1 cellular context compared by ENCODE assay signal in genomic region chr1:113859478-113860175, GRCh38.
TF ChIP-seq lines count a peak whose summit lies in the region.

No MANE protein-coding gene starts in this region.

TF ChIP-seq in GM12878, 131 proteins besides CTCF, POLR2A, EP300 and RAD21 (continued from another document and continues in another):
- TF ChIP-seq ZBTB40 (IDR thresholded peaks at IDR 0.05; ENCODE audit: borderline replicate concordance): 0 out of 2 replicates have a peak, but pooled peaks have one; percentile 12
- TF ChIP-seq MYC (IDR thresholded peaks at IDR 0.05; ENCODE audit: insufficient read depth, insufficient read length, insufficient replicate concordance, low read length, severe bottlenecking): no peak
- peak; percentile 22 for TF ChIP-seq SP1 (IDR thresholded peaks at IDR 0.05; ENCODE audit: low read depth, low read length)
- peak; percentile 24 for TF ChIP-seq E2F8 (IDR thresholded peaks at IDR 0.05; ENCODE audit: low read depth, partially characterized antibody)
- TF ChIP-seq, protein P1, sequence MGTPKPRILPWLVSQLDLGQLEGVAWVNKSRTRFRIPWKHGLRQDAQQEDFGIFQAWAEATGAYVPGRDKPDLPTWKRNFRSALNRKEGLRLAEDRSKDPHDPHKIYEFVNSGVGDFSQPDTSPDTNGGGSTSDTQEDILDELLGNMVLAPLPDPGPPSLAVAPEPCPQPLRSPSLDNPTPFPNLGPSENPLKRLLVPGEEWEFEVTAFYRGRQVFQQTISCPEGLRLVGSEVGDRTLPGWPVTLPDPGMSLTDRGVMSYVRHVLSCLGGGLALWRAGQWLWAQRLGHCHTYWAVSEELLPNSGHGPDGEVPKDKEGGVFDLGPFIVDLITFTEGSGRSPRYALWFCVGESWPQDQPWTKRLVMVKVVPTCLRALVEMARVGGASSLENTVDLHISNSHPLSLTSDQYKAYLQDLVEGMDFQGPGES (IDR thresholded peaks at IDR 0.05): no peak
- peak; percentile 81 for TF ChIP-seq PML (IDR thresholded peaks at IDR 0.05; ENCODE audit: low read length)
- TF ChIP-seq SMAD5 (IDR thresholded peaks at IDR 0.05; ENCODE audit: low read depth): no peak
- TF ChIP-seq TAF1 (IDR thresholded peaks at IDR 0.05; ENCODE audit: borderline replicate concordance, low read depth, low read length): peak; percentile 31; the same call in 1 of the 2 replicates
- TF ChIP-seq, protein P2, sequence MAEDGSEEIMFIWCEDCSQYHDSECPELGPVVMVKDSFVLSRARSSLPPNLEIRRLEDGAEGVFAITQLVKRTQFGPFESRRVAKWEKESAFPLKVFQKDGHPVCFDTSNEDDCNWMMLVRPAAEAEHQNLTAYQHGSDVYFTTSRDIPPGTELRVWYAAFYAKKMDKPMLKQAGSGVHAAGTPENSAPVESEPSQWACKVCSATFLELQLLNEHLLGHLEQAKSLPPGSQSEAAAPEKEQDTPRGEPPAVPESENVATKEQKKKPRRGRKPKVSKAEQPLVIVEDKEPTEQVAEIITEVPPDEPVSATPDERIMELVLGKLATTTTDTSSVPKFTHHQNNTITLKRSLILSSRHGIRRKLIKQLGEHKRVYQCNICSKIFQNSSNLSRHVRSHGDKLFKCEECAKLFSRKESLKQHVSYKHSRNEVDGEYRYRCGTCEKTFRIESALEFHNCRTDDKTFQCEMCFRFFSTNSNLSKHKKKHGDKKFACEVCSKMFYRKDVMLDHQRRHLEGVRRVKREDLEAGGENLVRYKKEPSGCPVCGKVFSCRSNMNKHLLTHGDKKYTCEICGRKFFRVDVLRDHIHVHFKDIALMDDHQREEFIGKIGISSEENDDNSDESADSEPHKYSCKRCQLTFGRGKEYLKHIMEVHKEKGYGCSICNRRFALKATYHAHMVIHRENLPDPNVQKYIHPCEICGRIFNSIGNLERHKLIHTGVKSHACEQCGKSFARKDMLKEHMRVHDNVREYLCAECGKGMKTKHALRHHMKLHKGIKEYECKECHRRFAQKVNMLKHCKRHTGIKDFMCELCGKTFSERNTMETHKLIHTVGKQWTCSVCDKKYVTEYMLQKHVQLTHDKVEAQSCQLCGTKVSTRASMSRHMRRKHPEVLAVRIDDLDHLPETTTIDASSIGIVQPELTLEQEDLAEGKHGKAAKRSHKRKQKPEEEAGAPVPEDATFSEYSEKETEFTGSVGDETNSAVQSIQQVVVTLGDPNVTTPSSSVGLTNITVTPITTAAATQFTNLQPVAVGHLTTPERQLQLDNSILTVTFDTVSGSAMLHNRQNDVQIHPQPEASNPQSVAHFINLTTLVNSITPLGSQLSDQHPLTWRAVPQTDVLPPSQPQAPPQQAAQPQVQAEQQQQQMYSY (CRISPR knock-in tag; IDR thresholded peaks at IDR 0.05): no peak
- TF ChIP-seq CHD2 (IDR thresholded peaks at IDR 0.05; ENCODE audit: borderline replicate concordance, low read depth, low read length): 0 out of 2 replicates have a peak, but pooled peaks have one; percentile 29
- no peak for TF ChIP-seq CHD4 (IDR thresholded peaks at IDR 0.05)
- peak; percentile 66 to 80 for TF ChIP-seq BHLHE40 (IDR thresholded peaks at IDR 0.05; ENCODE audit: borderline replicate concordance in 1 of 2, low read depth in 2 of 2, low read length in 1 of 2)
- TF ChIP-seq MTA2 (IDR thresholded peaks at IDR 0.05; ENCODE audit: low read depth): peak; percentile 76
- no peak for TF ChIP-seq SIN3A (IDR thresholded peaks at IDR 0.05; ENCODE audit: low read depth, low read length)
- no peak for TF ChIP-seq HCFC1 (IDR thresholded peaks at IDR 0.05; ENCODE audit: low read length)
- TF ChIP-seq, protein P3, sequence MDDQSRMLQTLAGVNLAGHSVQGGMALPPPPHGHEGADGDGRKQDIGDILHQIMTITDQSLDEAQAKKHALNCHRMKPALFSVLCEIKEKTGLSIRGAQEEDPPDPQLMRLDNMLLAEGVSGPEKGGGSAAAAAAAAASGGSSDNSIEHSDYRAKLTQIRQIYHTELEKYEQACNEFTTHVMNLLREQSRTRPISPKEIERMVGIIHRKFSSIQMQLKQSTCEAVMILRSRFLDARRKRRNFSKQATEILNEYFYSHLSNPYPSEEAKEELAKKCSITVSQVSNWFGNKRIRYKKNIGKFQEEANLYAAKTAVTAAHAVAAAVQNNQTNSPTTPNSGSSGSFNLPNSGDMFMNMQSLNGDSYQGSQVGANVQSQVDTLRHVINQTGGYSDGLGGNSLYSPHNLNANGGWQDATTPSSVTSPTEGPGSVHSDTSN (IDR thresholded peaks at IDR 0.05; ENCODE audit: insufficient replicate concordance, low read depth, low read length): no peak
- TF ChIP-seq USF1 (IDR thresholded peaks at IDR 0.05; ENCODE audit: borderline replicate concordance, extremely low read length, insufficient read depth, low read depth, low read length): no peak
- TF ChIP-seq ZNF274 (IDR thresholded peaks at IDR 0.05; ENCODE audit: insufficient read depth, insufficient read length): no peak
- no peak for TF ChIP-seq NR2C2 (IDR thresholded peaks at IDR 0.05; ENCODE audit: borderline replicate concordance, control insufficient read depth, insufficient read length, low read depth)
- TF ChIP-seq, protein P4, sequence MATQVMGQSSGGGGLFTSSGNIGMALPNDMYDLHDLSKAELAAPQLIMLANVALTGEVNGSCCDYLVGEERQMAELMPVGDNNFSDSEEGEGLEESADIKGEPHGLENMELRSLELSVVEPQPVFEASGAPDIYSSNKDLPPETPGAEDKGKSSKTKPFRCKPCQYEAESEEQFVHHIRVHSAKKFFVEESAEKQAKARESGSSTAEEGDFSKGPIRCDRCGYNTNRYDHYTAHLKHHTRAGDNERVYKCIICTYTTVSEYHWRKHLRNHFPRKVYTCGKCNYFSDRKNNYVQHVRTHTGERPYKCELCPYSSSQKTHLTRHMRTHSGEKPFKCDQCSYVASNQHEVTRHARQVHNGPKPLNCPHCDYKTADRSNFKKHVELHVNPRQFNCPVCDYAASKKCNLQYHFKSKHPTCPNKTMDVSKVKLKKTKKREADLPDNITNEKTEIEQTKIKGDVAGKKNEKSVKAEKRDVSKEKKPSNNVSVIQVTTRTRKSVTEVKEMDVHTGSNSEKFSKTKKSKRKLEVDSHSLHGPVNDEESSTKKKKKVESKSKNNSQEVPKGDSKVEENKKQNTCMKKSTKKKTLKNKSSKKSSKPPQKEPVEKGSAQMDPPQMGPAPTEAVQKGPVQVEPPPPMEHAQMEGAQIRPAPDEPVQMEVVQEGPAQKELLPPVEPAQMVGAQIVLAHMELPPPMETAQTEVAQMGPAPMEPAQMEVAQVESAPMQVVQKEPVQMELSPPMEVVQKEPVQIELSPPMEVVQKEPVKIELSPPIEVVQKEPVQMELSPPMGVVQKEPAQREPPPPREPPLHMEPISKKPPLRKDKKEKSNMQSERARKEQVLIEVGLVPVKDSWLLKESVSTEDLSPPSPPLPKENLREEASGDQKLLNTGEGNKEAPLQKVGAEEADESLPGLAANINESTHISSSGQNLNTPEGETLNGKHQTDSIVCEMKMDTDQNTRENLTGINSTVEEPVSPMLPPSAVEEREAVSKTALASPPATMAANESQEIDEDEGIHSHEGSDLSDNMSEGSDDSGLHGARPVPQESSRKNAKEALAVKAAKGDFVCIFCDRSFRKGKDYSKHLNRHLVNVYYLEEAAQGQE (IDR thresholded peaks at IDR 0.05; ENCODE audit: low read depth, low read length): no peak
- TF ChIP-seq TCF12 (IDR thresholded peaks at IDR 0.05; ENCODE audit: low read depth, low read length): 0 out of 2 replicates have a peak, but pooled peaks have one; percentile 50
- peak; percentile 86 for TF ChIP-seq ZNF384 (IDR thresholded peaks at IDR 0.05; ENCODE audit: borderline replicate concordance, low read depth, low read length)
- TF ChIP-seq NFIC (IDR thresholded peaks at IDR 0.05; ENCODE audit: low read depth, low read length): peak; percentile 80
- TF ChIP-seq CBX3 (IDR thresholded peaks at IDR 0.05; ENCODE audit: borderline replicate concordance, low read depth): no peak
- TF ChIP-seq, protein P5, sequence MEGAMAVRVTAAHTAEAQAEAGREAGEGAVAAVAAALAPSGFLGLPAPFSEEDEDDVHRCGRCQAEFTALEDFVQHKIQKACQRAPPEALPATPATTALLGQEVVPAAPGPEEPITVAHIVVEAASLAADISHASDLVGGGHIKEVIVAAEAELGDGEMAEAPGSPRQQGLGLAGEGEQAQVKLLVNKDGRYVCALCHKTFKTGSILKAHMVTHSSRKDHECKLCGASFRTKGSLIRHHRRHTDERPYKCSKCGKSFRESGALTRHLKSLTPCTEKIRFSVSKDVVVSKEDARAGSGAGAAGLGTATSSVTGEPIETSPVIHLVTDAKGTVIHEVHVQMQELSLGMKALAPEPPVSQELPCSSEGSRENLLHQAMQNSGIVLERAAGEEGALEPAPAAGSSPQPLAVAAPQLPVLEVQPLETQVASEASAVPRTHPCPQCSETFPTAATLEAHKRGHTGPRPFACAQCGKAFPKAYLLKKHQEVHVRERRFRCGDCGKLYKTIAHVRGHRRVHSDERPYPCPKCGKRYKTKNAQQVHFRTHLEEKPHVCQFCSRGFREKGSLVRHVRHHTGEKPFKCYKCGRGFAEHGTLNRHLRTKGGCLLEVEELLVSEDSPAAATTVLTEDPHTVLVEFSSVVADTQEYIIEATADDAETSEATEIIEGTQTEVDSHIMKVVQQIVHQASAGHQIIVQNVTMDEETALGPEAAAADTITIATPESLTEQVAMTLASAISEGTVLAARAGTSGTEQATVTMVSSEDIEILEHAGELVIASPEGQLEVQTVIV (IDR thresholded peaks at IDR 0.05; ENCODE audit: borderline replicate concordance, partially characterized antibody): no peak
- no peak for TF ChIP-seq SIX5 (IDR thresholded peaks at IDR 0.05; ENCODE audit: low read depth, low read length, severe bottlenecking)
- peak; percentile 63 for TF ChIP-seq ATF7 (IDR thresholded peaks at IDR 0.05; ENCODE audit: low read depth)
- TF ChIP-seq, protein P6, sequence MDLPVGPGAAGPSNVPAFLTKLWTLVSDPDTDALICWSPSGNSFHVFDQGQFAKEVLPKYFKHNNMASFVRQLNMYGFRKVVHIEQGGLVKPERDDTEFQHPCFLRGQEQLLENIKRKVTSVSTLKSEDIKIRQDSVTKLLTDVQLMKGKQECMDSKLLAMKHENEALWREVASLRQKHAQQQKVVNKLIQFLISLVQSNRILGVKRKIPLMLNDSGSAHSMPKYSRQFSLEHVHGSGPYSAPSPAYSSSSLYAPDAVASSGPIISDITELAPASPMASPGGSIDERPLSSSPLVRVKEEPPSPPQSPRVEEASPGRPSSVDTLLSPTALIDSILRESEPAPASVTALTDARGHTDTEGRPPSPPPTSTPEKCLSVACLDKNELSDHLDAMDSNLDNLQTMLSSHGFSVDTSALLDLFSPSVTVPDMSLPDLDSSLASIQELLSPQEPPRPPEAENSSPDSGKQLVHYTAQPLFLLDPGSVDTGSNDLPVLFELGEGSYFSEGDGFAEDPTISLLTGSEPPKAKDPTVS (IDR thresholded peaks at IDR 0.05; ENCODE audit: low read depth, low read length): no peak
- peak; percentile 71 for TF ChIP-seq RUNX3 (IDR thresholded peaks at IDR 0.05; ENCODE audit: low read length)
- TF ChIP-seq BRCA1 (IDR thresholded peaks at IDR 0.05; ENCODE audit: low read depth, low read length): no peak
- peak; percentile 80; the same call in 1 of the 2 replicates for TF ChIP-seq BACH1 (IDR thresholded peaks at IDR 0.05; ENCODE audit: borderline replicate concordance)
- peak; percentile 87 for TF ChIP-seq IKZF1 (conservative IDR thresholded peaks at IDR 0.05)
